1 cellular context compared by ENCODE assay signal in genomic region chr13:76455960-76456359, GRCh38.
TF ChIP-seq lines count a peak whose summit lies in the region.

No MANE protein-coding gene starts in this region.

TF ChIP-seq in GM23338, 12 proteins besides CTCF, POLR2A, EP300 and RAD21 (continued from another document):
- no peak for TF ChIP-seq ZNF462 (CRISPR knock-in tag; IDR thresholded peaks at IDR 0.05)
- TF ChIP-seq REST (IDR thresholded peaks at IDR 0.05; ENCODE audit: unreplicated experiment) = no peak
- TF ChIP-seq ZNF331 (CRISPR knock-in tag; IDR thresholded peaks at IDR 0.05; ENCODE audit: low read depth) = no peak
TF ChIP-seq in GM23338: peak in this region for 0.
